ENCODE assay signal across 14 cellular contexts in genomic region chr10:121526040-121526790, GRCh38.
DNase-seq lines count a peak whose midpoint lies in the region; ATAC-seq, FAIRE-seq and TF ChIP-seq lines count a peak whose summit lies in the region.
"Had no signal": no experiment of that assay in that cellular context is flagged by ENCODE, and none has a peak within 500 bp of the region (broad histone marks: within the 10 kb centered on the region; RNA-seq: fewer than 3 reads in every experiment).

No MANE protein-coding gene starts in this region.

- peak; percentile 40 for FAIRE-seq in bronchial epithelial cell (lab: Jason Lieb, UNC)

- peaks cover 26% of the 10 kb centered on the region for H3K4me1 ChIP-seq in HUES6 (ENCODE audit: control insufficient read depth, insufficient read depth, low read length)
- peaks cover 20% of the 10 kb centered on the region for H3K4me1 ChIP-seq in mesodermal cell (ENCODE audit: control insufficient read depth, insufficient read depth, low read length, poor library complexity, severe bottlenecking)
- H3K4me1 ChIP-seq: parathyroid adenoma had no signal

- H3K9ac ChIP-seq in HUES6 (ENCODE audit: low read length), result no peak overlapping the region
- H3K9ac ChIP-seq: parathyroid adenoma had no signal

- H3K27me3 ChIP-seq in HUES6 (ENCODE audit: control insufficient read depth, insufficient read depth, low read length) (no peaks in the 10 kb centered on the region), bronchial epithelial cell (ENCODE audit: control insufficient read depth, insufficient read depth, low read length) (no peaks in the 10 kb centered on the region)

- DNase-seq in bronchial epithelial cell (ENCODE audit: low read depth) (no peak), substantia nigra (lab: John Stamatoyannopoulos, UW) (no peak), DMS153 (lab: John Stamatoyannopoulos, UW) (no peak), left lobe of liver (ENCODE audit: low spot score) (no peak)
- no peak for DNase-seq in stimulated activated CD4-positive, alpha-beta T cell treated with anti-CD3 and anti-CD28 coated beads, Interleukin-4, amount 100 ng/mL, for 4 hours
- DNase-seq: activated naive CD4-positive, alpha-beta T cell treated with anti-CD3 and anti-CD28 coated beads for 36 hours; NCI-H2029 treated with DMSO at 0.1 percent for 48 hours; T-helper 17 cell had no signal

- WGBS in mesodermal cell (ENCODE audit: insufficient coverage in 2 of 2), 2 experiments, result 92 to 93% methylated on average over 9 to 12 of the region's 13 CpGs

- peaks cover 32% of the 10 kb centered on the region for H3K36me3 ChIP-seq in HUES6 (ENCODE audit: control insufficient read depth, insufficient read depth, low read length)
- H3K36me3 ChIP-seq in bronchial epithelial cell (ENCODE audit: control insufficient read depth, insufficient read depth, low read length), result no peaks in the 10 kb centered on the region
- peaks cover 7% of the 10 kb centered on the region for H3K36me3 ChIP-seq in mesodermal cell (ENCODE audit: control insufficient read depth, insufficient read depth, low read length)

- H3K4me3 ChIP-seq in HUES6 (ENCODE audit: low read depth, low read length) (no peak overlapping the region), bronchial epithelial cell (ENCODE audit: low read depth, low read length) (no peak overlapping the region), mesodermal cell (ENCODE audit: extremely low read depth, insufficient read depth, low read length, poor library complexity, severe bottlenecking) (no peak overlapping the region)

- H3K27ac ChIP-seq in HUES6 (ENCODE audit: low read depth, low read length), result 0 out of 2 replicates have a peak overlapping the region, but pooled peaks have one; percentile 37
- H3K27ac ChIP-seq in mesodermal cell (ENCODE audit: low read depth, low read length, severe bottlenecking), result peak overlapping the region; percentile 29
- peak overlapping the region; percentile 99 for H3K27ac ChIP-seq in substantia nigra (ENCODE audit: low read depth, low read length, poor library complexity, severe bottlenecking)
- H3K27ac ChIP-seq: parathyroid adenoma had no signal

- no peak for ATAC-seq in left lobe of liver
- ATAC-seq in GM19328 (IDR thresholded peaks at IDR 0.05; ENCODE audit: unreplicated experiment), result no peak
- ATAC-seq: activated CD4-positive, CD25-positive, alpha-beta regulatory T cell treated with anti-CD3 and anti-CD28 coated beads, Interleukin-2, amount 50 U/mL, for 24 hours; Right ventricle myocardium inferior; T-helper 17 cell had no signal

- no peaks in the 10 kb centered on the region for H3K9me3 ChIP-seq in HUES6 (ENCODE audit: control insufficient read depth, insufficient read depth, low read depth, low read length)
- no peaks in the 10 kb centered on the region for H3K9me3 ChIP-seq in mesodermal cell (ENCODE audit: control insufficient read depth, low read length)

- no peak for TF ChIP-seq CTCF in bronchial epithelial cell (IDR thresholded peaks at IDR 0.05; ENCODE audit: insufficient read depth, low read length, severe bottlenecking)

Comparison
In these comparisons a context has a peak if more than half of its experiments do, and no peak if none do; other contexts are left out.
1. H3K27ac ChIP-seq: peak in every context shown above with its lines; median percentile 99 in substantia nigra; 37 in HUES6; 29 in mesodermal cell.